ENCODE assay signal across 1 cellular context in the genomic region with DNA sequence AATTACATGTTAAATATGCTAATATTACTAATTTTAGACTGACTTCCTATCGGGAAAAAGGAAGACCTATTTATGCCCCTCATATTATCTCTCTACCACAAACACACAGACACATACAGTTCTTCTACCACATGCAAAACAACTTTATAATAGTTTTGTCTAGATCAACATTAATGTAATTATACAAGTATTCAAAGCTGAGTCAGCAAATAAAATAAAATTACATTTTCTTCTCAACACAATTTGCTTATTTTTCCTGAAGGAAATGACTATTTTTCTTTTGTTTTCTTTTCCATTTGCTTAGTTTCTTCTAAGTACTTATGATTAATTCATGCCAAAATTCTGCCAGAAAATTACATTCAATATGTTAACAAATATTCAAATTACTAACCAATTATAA.
TF ChIP-seq lines count a peak whose summit lies in the region.

No MANE protein-coding gene starts in this region.

TF ChIP-seq in A549, 52 proteins besides CTCF, POLR2A, EP300 and RAD21 (continued from another document):
- no peak for TF ChIP-seq PBX3 (IDR thresholded peaks at IDR 0.05)
